Comparison of ENCODE assay signal across 17 cellular contexts in genomic region chr1:17393225-17393624, GRCh38. TPM values are rescaled to one million over a fixed set of nuclear protein-coding genes. Genes with fewer than 3 reads are reported as not detected.
"Had no signal": no experiment of that assay in that cellular context is flagged by ENCODE, and none has a peak within 500 bp of the region (broad histone marks: within the 10 kb centered on the region; RNA-seq: fewer than 3 reads in every experiment).

No MANE protein-coding gene starts in this region.

- DNase-seq: activated B cell treated with CpG ODN at 0.5 μM for 24 hours; activated CD4-positive, alpha-beta T cell treated with anti-CD3 and anti-CD28 coated beads, Interleukin-2, amount 50 U/mL, for 1 hour; activated naive CD4-positive, alpha-beta T cell treated with anti-CD3 and anti-CD28 coated beads, Interleukin-2, amount 10 ng/mL, durations not matched to agents 7 days and 5 days; activated T-cell treated with anti-CD3 and anti-CD28 coated beads, Interleukin-2, amount 50 U/mL, for 1 hour; esophagus squamous epithelium; stimulated activated naive B cell treated with anti-CD40 and anti-IgM and Interleukin-4, amounts not matched to agents 10 μg/mL and 1 μg/mL and 100 μg/mL, for 72 hours; thyroid gland had no signal

- H3K4me3 Mint-ChIP-seq: activated B cell treated with CpG ODN at 0.5 μM for 24 hours; activated naive CD4-positive, alpha-beta T cell treated with anti-CD3 and anti-CD28 coated beads, Interleukin-2, amount 10 ng/mL, durations not matched to agents 7 days and 5 days; natural killer cell treated with Interleukin-12 subunit alpha and Interleukin-12 subunit beta and Interleukin-15 and Interleukin-18, amount 100 ng/mL, for 72 hours; stimulated activated naive B cell treated with anti-CD40 and anti-IgM and Interleukin-4, amounts not matched to agents 10 μg/mL and 1 μg/mL and 100 μg/mL, for 72 hours had no signal

- H3K36me3 Mint-ChIP-seq: activated naive CD4-positive, alpha-beta T cell treated with anti-CD3 and anti-CD28 coated beads, Interleukin-2, amount 10 ng/mL, durations not matched to agents 7 days and 5 days; natural killer cell treated with Interleukin-12 subunit alpha and Interleukin-12 subunit beta and Interleukin-15 and Interleukin-18, amount 100 ng/mL, for 72 hours; stimulated activated naive B cell treated with anti-CD40 and anti-IgM and Interleukin-4, amounts not matched to agents 10 μg/mL and 1 μg/mL and 100 μg/mL, for 72 hours had no signal

- H3K4me2 ChIP-seq: hepatocyte had no signal

- ATAC-seq: left lobe of liver; natural killer cell treated with Interleukin-12 subunit alpha and Interleukin-12 subunit beta and Interleukin-15 and Interleukin-18, amount 100 ng/mL, for 72 hours; stimulated activated naive B cell treated with anti-CD40 and anti-IgM and Interleukin-4, amounts not matched to agents 10 μg/mL and 1 μg/mL and 100 μg/mL, for 72 hours had no signal

- H3K4me3 ChIP-seq: cardiac muscle cell, esophagus squamous epithelium, hepatocyte, thyroid gland had no signal

- H3K27ac ChIP-seq: cardiac muscle cell, esophagus squamous epithelium, hepatocyte, thyroid gland had no signal

- H3K9me3 Mint-ChIP-seq: activated B cell treated with CpG ODN at 0.5 μM for 24 hours; activated naive CD4-positive, alpha-beta T cell treated with anti-CD3 and anti-CD28 coated beads, Interleukin-2, amount 10 ng/mL, durations not matched to agents 7 days and 5 days; natural killer cell treated with Interleukin-12 subunit alpha and Interleukin-12 subunit beta and Interleukin-15 and Interleukin-18, amount 100 ng/mL, for 72 hours; stimulated activated naive B cell treated with anti-CD40 and anti-IgM and Interleukin-4, amounts not matched to agents 10 μg/mL and 1 μg/mL and 100 μg/mL, for 72 hours had no signal

- H3K36me3 ChIP-seq: cardiac muscle cell, esophagus squamous epithelium, thyroid gland had no signal

- H3K79me2 ChIP-seq: hepatocyte had no signal

- H3K4me1 ChIP-seq: esophagus squamous epithelium, thyroid gland had no signal

- H3K9me3 ChIP-seq: esophagus squamous epithelium, thyroid gland had no signal

- H2AFZ ChIP-seq: hepatocyte had no signal

- H3K4me1 Mint-ChIP-seq: activated B cell treated with CpG ODN at 0.5 μM for 24 hours had no signal

- H3K27ac Mint-ChIP-seq: activated B cell treated with CpG ODN at 0.5 μM for 24 hours; activated naive CD4-positive, alpha-beta T cell treated with anti-CD3 and anti-CD28 coated beads, Interleukin-2, amount 10 ng/mL, durations not matched to agents 7 days and 5 days; natural killer cell treated with Interleukin-12 subunit alpha and Interleukin-12 subunit beta and Interleukin-15 and Interleukin-18, amount 100 ng/mL, for 72 hours; stimulated activated naive B cell treated with anti-CD40 and anti-IgM and Interleukin-4, amounts not matched to agents 10 μg/mL and 1 μg/mL and 100 μg/mL, for 72 hours had no signal

- H3K27me3 ChIP-seq: cardiac muscle cell, hepatocyte, thyroid gland had no signal

RNA-seq across cellular contexts. Expression of gene PADI6, which starts 21.2 kb away (rescaled TPM):
- total RNA-seq: activated B cell treated with CpG ODN at 0.5 μM for 24 hours; cardiac muscle cell; esophagus squamous epithelium; fibroblast of villous mesenchyme; glomerular endothelial cell; hepatocyte; left lobe of liver; lung microvascular endothelial cell; mucosa of gallbladder; natural killer cell treated with Interleukin-12 subunit alpha and Interleukin-12 subunit beta and Interleukin-15 and Interleukin-18, amount 100 ng/mL, for 72 hours; posterior vena cava; T-helper 2 cell treated with Interferon-gamma antibody and Interleukin-4, amounts not matched to agents 100 ng/mL and 5 ng/mL, for 36 hours; thyroid gland had no signal
